In genomic region chr3:141699907-141700306, GRCh38 we compare ENCODE assay signal across 21 cellular contexts. TPM values are rescaled to one million over a fixed set of nuclear protein-coding genes. Genes with fewer than 3 reads are reported as not detected.
DNase-seq lines count a peak whose midpoint lies in the region; ATAC-seq, FAIRE-seq and TF ChIP-seq lines count a peak whose summit lies in the region.
"Had no signal": no experiment of that assay in that cellular context is flagged by ENCODE, and none has a peak within 500 bp of the region (broad histone marks: within the 10 kb centered on the region; RNA-seq: fewer than 3 reads in every experiment).

No MANE protein-coding gene starts in this region.

- H2BK20ac ChIP-seq in IMR-90 (ENCODE audit: low read depth, low read length): no peak overlapping the region; the same call in 1 of the 2 replicates

- no peak overlapping the region for H4K8ac ChIP-seq in IMR-90 (ENCODE audit: low read depth in 2 of 2, low read length in 2 of 2)

- CTCF ChIA-PET in IMR-90 (lab: Yijun Ruan, JAX) (no interaction called here), K562 (lab: Yijun Ruan, JAX; ENCODE audit: low intra/inter-chr PET ratio) (interaction anchor here (0.7 kb wide), 1 partner anchor 15 kb away, joined by 3 read pairs; no protein-coding TSS in a partner anchor)

- peak; percentile 75 for FAIRE-seq in K562 (lab: Jason Lieb, UNC)
- FAIRE-seq: GM12891 had no signal

- dilution Hi-C loops in IMR-90 (cut with HindIII; ENCODE audit: low sequenced_read_pairs, unreplicated experiment): no loop called here

- no peaks in the 10 kb centered on the region for H3K79me2 ChIP-seq in K562 (ENCODE audit: control insufficient read depth, insufficient read depth, low read length)

- H3K9ac ChIP-seq in IMR-90 (ENCODE audit: low read depth, low read length) (no peak overlapping the region), K562 (ENCODE audit: insufficient read depth in 1 of 2, low read depth in 2 of 2, low read length in 2 of 2) (0 out of 4 replicates have a peak overlapping the region, but pooled peaks of 1 of the 2 experiments have one; percentile 12)

- H3K9me3 ChIP-seq in IMR-90 (ENCODE audit: control insufficient read depth, insufficient read depth, low read length): no peaks in the 10 kb centered on the region
- no peaks in the 10 kb centered on the region for H3K9me3 ChIP-seq in K562 (replicated peaks; ENCODE audit: control insufficient read depth, insufficient read depth, low read depth, low read length)
- H3K9me3 ChIP-seq: Caco-2, SJSA1 had no signal

- POLR2A ChIA-PET in IMR-90 (lab: Charles Lee; ENCODE audit: unreplicated experiment) (no interaction called here), K562 (lab: Yijun Ruan, JAX) (interaction anchor here (1.2 kb wide), 1 partner anchor 14 kb away, joined by 3 read pairs; no protein-coding TSS in a partner anchor)

- H2AFZ ChIP-seq in IMR-90 (replicated peaks; ENCODE audit: low read length, poor library complexity) (no peak overlapping the region), K562 (ENCODE audit: low read depth, low read length) (peak overlapping the region; percentile 71; the same call in 1 of the 2 replicates)
- H2AFZ ChIP-seq: PC-9 had no signal

- TF ChIP-seq RAD21 in IMR-90 (IDR thresholded peaks at IDR 0.05; ENCODE audit: low read length): no peak
- TF ChIP-seq RAD21 in K562 (CRISPR knock-in tag; conservative IDR thresholded peaks at IDR 0.05 in 1 of 2, IDR thresholded peaks at IDR 0.05 in 1 of 2): no peak

- in situ Hi-C loops in IMR-90 (cut with MboI; ENCODE audit: low sequenced_read_pairs): no loop called here
- in situ Hi-C loops in K562 (cut with MboI): no loop called here

- WGBS in IMR-90 (ENCODE audit: extremely low coverage in 2 of 2, insufficient read length in 1 of 2), 2 experiments: no CpG with 5 or more reads among the region's 6 CpGs
- WGBS in K562 (ENCODE audit: insufficient coverage, low coverage, missing lambda C conversion rate): 7% methylated on average over 6 of the region's 6 CpGs

- no peak overlapping the region for H3K23ac ChIP-seq in IMR-90 (ENCODE audit: low read depth, low read length)

- no peak for TF ChIP-seq CTCF in IMR-90 (conservative IDR thresholded peaks at IDR 0.05; ENCODE audit: low read depth, low read length)
- no peak for TF ChIP-seq CTCF in K562 (IDR thresholded peaks at IDR 0.05 in 2 of 3, conservative IDR thresholded peaks at IDR 0.05 in 1 of 3; ENCODE audit: insufficient read depth in 2 of 3, low read depth in 1 of 3, low read length in 3 of 3)

- TF ChIP-seq POLR2A in IMR-90 (IDR thresholded peaks at IDR 0.05; ENCODE audit: low read depth, low read length) (no peak), K562 (conservative IDR thresholded peaks at IDR 0.05) (no peak)

- H3K56ac ChIP-seq in IMR-90 (ENCODE audit: extremely low read depth, insufficient read depth, low read length): no peak overlapping the region

- H4K91ac ChIP-seq in IMR-90 (ENCODE audit: insufficient read depth, low read depth, low read length): no peak overlapping the region

- no peak for TF ChIP-seq EP300 in K562 (IDR thresholded peaks at IDR 0.05; ENCODE audit: low read length)

- no peak overlapping the region for H2BK5ac ChIP-seq in IMR-90 (ENCODE audit: low read depth, low read length, poor library complexity, severe bottlenecking)

- BruUV-seq in IMR-90 (replicated peaks; lab: Mats Ljungman, UMichigan) (no TSS peak), K562 (replicated peaks; lab: Mats Ljungman, UMichigan) (no TSS peak)

- DNase-seq in DMS79 (lab: John Stamatoyannopoulos, UW) (peak; percentile 30), IMR-90 (peak; percentile 8), K562 (ENCODE audit: extremely low read depth in 1 of 4, low spot score in 3 of 4) (peak in 1 of 4 experiments; percentile 50), iris pigment epithelial cell (ENCODE audit: low read depth) (peak; percentile 23), NCI-H2227 (lab: John Stamatoyannopoulos, UW; ENCODE audit: unreplicated experiment) (no peak), COLO829 (ENCODE audit: low spot score) (no peak)
- no peak for DNase-seq in activated CD4-positive, alpha-beta T cell treated with anti-CD3 and anti-CD28 coated beads, Interleukin-2, amount 50 U/mL, for 48 hours
- DNase-seq: C1 segment of cervical spinal cord; Caco-2; CD4-positive, alpha-beta memory T cell; GF-D8; MV-4-11; NCI-H2029 treated with DMSO at 0.1 percent for 48 hours; NCI-H524; NCI-H774; PC-9 had no signal

- no peak overlapping the region for H4K5ac ChIP-seq in IMR-90 (ENCODE audit: low read depth, low read length)

- H3K79me1 ChIP-seq in IMR-90 (ENCODE audit: low read depth in 1 of 2, low read length in 2 of 2): no peaks in the 10 kb centered on the region

- intact Hi-C loops in IMR-90 (cut with micrococcal nuclease): no loop called here
- intact Hi-C loops in K562 (cut with micrococcal nuclease): no loop called here

- no peak overlapping the region; the same call in 2 of the 3 replicates for H2BK15ac ChIP-seq in IMR-90 (ENCODE audit: low read depth, low read length)

- H3K4me1 ChIP-seq in IMR-90 (ENCODE audit: control insufficient read depth, insufficient read depth, low read length) (peaks cover 2% of the 10 kb centered on the region; the same call in 1 of the 2 replicates), K562 (replicated peaks in 1 of 2; ENCODE audit: control insufficient read depth in 2 of 2, insufficient read depth in 2 of 2, low read length in 2 of 2) (peaks cover 10 to 13% of the 10 kb centered on the region in 2 experiments; a peak in 4 of 5 replicates)
- H3K4me1 ChIP-seq: Caco-2 had no signal

- no peak overlapping the region for H2AK9ac ChIP-seq in IMR-90 (replicated peaks; ENCODE audit: low read depth, low read length, poor library complexity)

- H3K14ac ChIP-seq in IMR-90 (replicated peaks; ENCODE audit: low read depth, low read length): no peak overlapping the region

- H3K9me1 ChIP-seq in IMR-90 (ENCODE audit: insufficient read depth, low read length): no peaks in the 10 kb centered on the region
- H3K9me1 ChIP-seq in K562 (ENCODE audit: control insufficient read depth, insufficient read depth, low read length): no peaks in the 10 kb centered on the region

- H3K27me3 ChIP-seq in IMR-90 (ENCODE audit: control insufficient read depth, insufficient read depth, low read length): no peaks in the 10 kb centered on the region; the same call in 1 of the 2 replicates
- no peaks in the 10 kb centered on the region for H3K27me3 ChIP-seq in K562 (ENCODE audit: control insufficient read depth in 2 of 2, insufficient read depth in 2 of 2, low read length in 2 of 2)
- H3K27me3 ChIP-seq: SJSA1 had no signal

- H3K18ac ChIP-seq in IMR-90 (ENCODE audit: low read depth, low read length): no peak overlapping the region

- ATAC-seq in IMR-90 (ENCODE audit: low read depth) (no peak), K562 (peak; percentile 56)
- ATAC-seq: HCT116, Right ventricle myocardium inferior had no signal

- no peak overlapping the region for H2AK5ac ChIP-seq in IMR-90 (ENCODE audit: low read depth, low read length)

- no peak overlapping the region for H3K4ac ChIP-seq in IMR-90 (ENCODE audit: low read depth, low read length)

- H3K4me3 ChIP-seq in IMR-90 (ENCODE audit: insufficient read depth, low read depth, low read length) (no peak overlapping the region), K562 (no peak overlapping the region)
- H3K4me3 ChIP-seq: PC-9, SJSA1 had no signal

- H3K36me3 ChIP-seq in IMR-90 (ENCODE audit: control insufficient read depth, insufficient read depth, low read length) (no peaks in the 10 kb centered on the region), K562 (ENCODE audit: control insufficient read depth, insufficient read depth, low read length) (no peaks in the 10 kb centered on the region)
- H3K36me3 ChIP-seq: SJSA1 had no signal

- H3K4me2 ChIP-seq in IMR-90 (ENCODE audit: low read depth, low read length) (no peak overlapping the region), K562 (ENCODE audit: insufficient read depth, low read length) (peak overlapping the region; percentile 6; the same call in 1 of the 2 replicates)
- H3K4me2 ChIP-seq: PC-9 had no signal

- H4K20me1 ChIP-seq in IMR-90 (ENCODE audit: insufficient read depth, low read length): no peaks in the 10 kb centered on the region
- no peaks in the 10 kb centered on the region for H4K20me1 ChIP-seq in K562 (replicated peaks; ENCODE audit: control insufficient read depth, insufficient read depth, low read length)

- H3K27ac ChIP-seq in IMR-90 (ENCODE audit: insufficient read depth, low read length): no peak overlapping the region
- no peak overlapping the region for H3K27ac ChIP-seq in K562 (ENCODE audit: extremely low read depth, low read depth, low read length)
- H3K27ac ChIP-seq: HL-60, PC-9, SJSA1 had no signal

- H2BK120ac ChIP-seq in IMR-90 (ENCODE audit: low read depth, low read length): no peak overlapping the region

RNA-seq across cellular contexts. Expression of gene RNF7, which starts 38.2 kb away (rescaled TPM):
- total RNA-seq in IMR-90 (2012; rRNA removed) (111 and 149 TPM in 2 replicates), K562 (2014; rRNA removed) (34.7 and 38.8 TPM in 2 replicates), K562 (2014; rRNA removed; fragmentation: Illumina TruSeq; extraction: Trizol) (80.0 and 80.5 TPM in 2 replicates), K562 (2015; rRNA removed; fragmentation: Illumina TruSeq; extraction: Trizol) (69.1 and 77.9 TPM in 2 replicates), K562 (2021) (94.5 and 96.7 TPM in 2 replicates)
- polyA plus RNA-seq in IMR-90 (2012; rRNA removed) (70.5 and 98.7 TPM in 2 replicates), K562 (2011; rRNA removed) (74.7 and 111 TPM in 2 replicates), K562 (2014; fragmentation: Illumina TruSeq; extraction: Trizol) (65.0 and 68.9 TPM in 2 replicates), K562 (2014; fragmentation: Nextera tagmentation; extraction: Ambion mirVana) (100 to 1,000 TPM; 112 to 133 TPM), K562 (2014; rRNA removed) (74.5 and 81.9 TPM in 2 replicates)
- 119 and 155 TPM in 2 replicates for polyA plus RNA-seq in IMR-90 (2012; cell fraction: cytosol; rRNA removed)
- 33.0 and 66.1 TPM in 2 replicates for polyA plus RNA-seq in IMR-90 (2012; cell fraction: nucleus; rRNA removed; ENCODE audit: low replicate concordance)
- 14.2 and 22.7 TPM in 2 replicates for total RNA-seq in K562 (2011; cell fraction: chromatin; rRNA removed; ENCODE audit: low replicate concordance)
- 17.0 TPM in 2 replicates for total RNA-seq in K562 (2011; cell fraction: nucleolus; rRNA removed)
- 28.5 and 47.3 TPM in 2 replicates for total RNA-seq in K562 (2011; cell fraction: nucleoplasm; rRNA removed)
- polyA plus RNA-seq in K562 (2011; cell fraction: cytosol; rRNA removed): 51.2 and 88.5 TPM in 2 replicates
- polyA plus RNA-seq in K562 (2011; cell fraction: nucleus; rRNA removed): 23.4 and 45.3 TPM in 2 replicates
- 77.6 and 88.6 TPM in 2 replicates for polyA plus RNA-seq in K562 (2012)
- polyA minus RNA-seq in K562 (2011; rRNA and poly(A)+ RNA removed): 23.4 and 27.3 TPM in 2 replicates
- 15.2 and 27.5 TPM in 2 replicates for polyA minus RNA-seq in K562 (2011; cell fraction: cytosol; rRNA and poly(A)+ RNA removed)
- polyA minus RNA-seq in K562 (2011; cell fraction: nucleus; rRNA and poly(A)+ RNA removed): 10.0 and 19.7 TPM in 2 replicates

Comparison
In these comparisons a context has a peak if more than half of its experiments do, and no peak if none do; other contexts are left out.
1. DNase-seq: peak in DMS79 (single experiment), IMR-90 (single experiment) and iris pigment epithelial cell (single experiment); none in NCI-H2227 (single experiment), activated CD4-positive, alpha-beta T cell treated with anti-CD3 and anti-CD28 coated beads, Interleukin-2, amount 50 U/mL, for 48 hours (0 of 2) and COLO829 (single experiment).